In genomic region chr22:20372324-20372941, GRCh38 we compare ENCODE assay signal across 8 cellular contexts. TPM values are rescaled to one million over a fixed set of nuclear protein-coding genes. Genes with fewer than 3 reads are reported as not detected.
DNase-seq lines count a peak whose midpoint lies in the region; ATAC-seq and TF ChIP-seq lines count a peak whose summit lies in the region.
"Not testable (repeated sequence)": the region's sequence is repeated elsewhere in the genome, so short reads cannot be mapped to it uniquely, and the experiment has no call there.

No MANE protein-coding gene starts in this region.

- H3K4me1 Mint-ChIP-seq in WTC11 (peaks cover 27% of the 10 kb centered on the region), endodermal cell (peaks cover 11% of the 10 kb centered on the region)
- H3K4me1 Mint-ChIP-seq in neural progenitor cell = not testable (repeated sequence)

- intact Hi-C loops in upper lobe of right lung (cut with DNase I) = not testable (repeated sequence)

- H3F3A ChIP-seq in neural progenitor cell (ENCODE audit: low read depth) = not testable (repeated sequence)

- H3K4me2 ChIP-seq in DND-41 (ENCODE audit: insufficient read depth, low read length); neural progenitor cell: not testable (repeated sequence)

- not testable (repeated sequence) for H3K27me3 ChIP-seq in DND-41 (ENCODE audit: insufficient read depth, low read length, poor library complexity); endodermal cell (ENCODE audit: control insufficient read depth, insufficient read depth, low read length, poor library complexity, severe bottlenecking); upper lobe of right lung
- peaks cover 18% of the 10 kb centered on the region for H3K27me3 ChIP-seq in neural progenitor cell

- H3K9me3 ChIP-seq in DND-41 (ENCODE audit: insufficient read depth, low read length, severe bottlenecking); endodermal cell (ENCODE audit: control insufficient read depth, low read length); neural progenitor cell (ENCODE audit: low read depth); upper lobe of right lung: not testable (repeated sequence)

- not testable (repeated sequence) for H2AFZ ChIP-seq in DND-41 (ENCODE audit: low read depth, low read length)
- peak overlapping the region; percentile 87 for H2AFZ ChIP-seq in neural progenitor cell (replicated peaks)

- not testable (repeated sequence) for TF ChIP-seq CTCF in DND-41 (IDR thresholded peaks at IDR 0.05; ENCODE audit: borderline replicate concordance, extremely low read depth, low read length, poor library complexity, severe bottlenecking); WTC11 (IDR thresholded peaks at IDR 0.05); endodermal cell (conservative IDR thresholded peaks at IDR 0.05); neural progenitor cell (IDR thresholded peaks at IDR 0.05); upper lobe of right lung (IDR thresholded peaks at IDR 0.05)

- H3K79me2 ChIP-seq in DND-41 (ENCODE audit: insufficient read depth, low read length); neural progenitor cell (ENCODE audit: low read depth): not testable (repeated sequence)

- H3K36me3 Mint-ChIP-seq in WTC11; endodermal cell (ENCODE audit: low read depth); neural progenitor cell: not testable (repeated sequence)

- H3K36me3 ChIP-seq in DND-41 (ENCODE audit: insufficient read depth, low read length); endodermal cell (ENCODE audit: control insufficient read depth, insufficient read depth, low read length); neural progenitor cell; upper lobe of right lung: not testable (repeated sequence)

- not testable (repeated sequence) for H3K27ac Mint-ChIP-seq in WTC11, endodermal cell, neural progenitor cell

- not testable (repeated sequence) for H3K4me1 ChIP-seq in DND-41 (ENCODE audit: insufficient read depth, low read length); endodermal cell (ENCODE audit: control insufficient read depth, insufficient read depth, low read length); neural progenitor cell; upper lobe of right lung

- H3K4me3 ChIP-seq in DND-41 (ENCODE audit: low read depth in 1 of 2, low read length in 2 of 2); endodermal cell (ENCODE audit: low read length); neural progenitor cell; upper lobe of right lung: not testable (repeated sequence)

- CTCF ChIA-PET in WTC11 (lab: Charles Lee) = not testable (repeated sequence)

- H3K27ac ChIP-seq in DND-41 (ENCODE audit: low read length); endodermal cell (ENCODE audit: low read depth, low read length); neural progenitor cell; upper lobe of right lung: not testable (repeated sequence)

- WGBS in endodermal cell (ENCODE audit: insufficient coverage in 1 of 2, insufficient read length in 1 of 2), 2 experiments = 20% methylated on average over 6 of the region's 9 CpGs; no CpG with 5 or more reads in 1 of the 2 experiments

- not testable (repeated sequence) for H3K4me3 Mint-ChIP-seq in WTC11, endodermal cell, neural progenitor cell

- ATAC-seq in DND-41 (ENCODE audit: insufficient read depth, low read depth) (0 out of 3 replicates have a peak, but pooled peaks have one; percentile 42), WTC11 (peak; percentile 75), upper lobe of right lung (peak; percentile 49)

- H3K27me3 Mint-ChIP-seq in WTC11 (ENCODE audit: low read depth) = peaks cover 15% of the 10 kb centered on the region
- not testable (repeated sequence) for H3K27me3 Mint-ChIP-seq in endodermal cell (ENCODE audit: insufficient read depth); neural progenitor cell (ENCODE audit: insufficient read depth, low read depth)

- POLR2A ChIA-PET in WTC11 (lab: Charles Lee) = not testable (repeated sequence)

- not testable (repeated sequence) for DNase-seq in DND-41; WTC11 (ENCODE audit: low spot score); neural progenitor cell (ENCODE audit: low spot score); upper lobe of right lung
- DNase-seq in M059J (ENCODE audit: low read depth) (peak; percentile 4), NCI-H2081 (lab: John Stamatoyannopoulos, UW) (peak; percentile 35 to 78), NCI-H748 (lab: John Stamatoyannopoulos, UW; ENCODE audit: unreplicated experiment) (peak; percentile 55), endodermal cell (peak; percentile 57)

- not testable (repeated sequence) for H4K20me1 ChIP-seq in DND-41 (ENCODE audit: insufficient read depth, low read length); neural progenitor cell (ENCODE audit: low read depth)

- not testable (repeated sequence) for H3K9ac ChIP-seq in DND-41 (ENCODE audit: low read depth, low read length); endodermal cell (ENCODE audit: extremely low read depth, low read length, poor library complexity, severe bottlenecking); neural progenitor cell

- H3K9me3 Mint-ChIP-seq in WTC11, endodermal cell: not testable (repeated sequence)
- peaks cover 18% of the 10 kb centered on the region for H3K9me3 Mint-ChIP-seq in neural progenitor cell

RNA-seq across cellular contexts. Expression of gene ZNF74, which starts 21.5 kb away (rescaled TPM):
- total RNA-seq in M059J (2014; rRNA removed; shearing (Covaris generic)) = 4.6 and 8.3 TPM in 2 replicates
- total RNA-seq in WTC11 (2021) (56.5 to 62.8 TPM (median 61.7 TPM) in 3 replicates), endodermal cell (10 to 100 TPM; 36.9 to 41.7 TPM), neural progenitor cell (ENCODE audit: low replicate concordance) (19.4 and 54.0 TPM in 2 replicates), upper lobe of right lung (10.7 TPM)
- polyA plus RNA-seq in endodermal cell (2013, experiment 1 of 2) = 31.7 TPM
- 28.7 TPM for polyA plus RNA-seq in endodermal cell (2013, experiment 2 of 2)

RNA-seq across cellular contexts. Expression of gene DGCR6L, which starts 52.6 kb away (rescaled TPM):
- total RNA-seq in M059J (2014; rRNA removed; shearing (Covaris generic)) = 52.1 and 52.2 TPM in 2 replicates
- total RNA-seq in WTC11 (2021) = 61.9 to 68.5 TPM (median 63.6 TPM) in 3 replicates
- 10 to 100 TPM; 51.3 to 53.7 TPM for total RNA-seq in endodermal cell
- 47.1 TPM for polyA plus RNA-seq in endodermal cell (2013, experiment 1 of 2)
- polyA plus RNA-seq in endodermal cell (2013, experiment 2 of 2) = 44.6 TPM
- total RNA-seq in neural progenitor cell (ENCODE audit: low replicate concordance) = 22.3 and 59.2 TPM in 2 replicates
- total RNA-seq in upper lobe of right lung = 35.8 TPM
